Comparison of ENCODE assay signal across 29 cellular contexts in the genomic region with DNA sequence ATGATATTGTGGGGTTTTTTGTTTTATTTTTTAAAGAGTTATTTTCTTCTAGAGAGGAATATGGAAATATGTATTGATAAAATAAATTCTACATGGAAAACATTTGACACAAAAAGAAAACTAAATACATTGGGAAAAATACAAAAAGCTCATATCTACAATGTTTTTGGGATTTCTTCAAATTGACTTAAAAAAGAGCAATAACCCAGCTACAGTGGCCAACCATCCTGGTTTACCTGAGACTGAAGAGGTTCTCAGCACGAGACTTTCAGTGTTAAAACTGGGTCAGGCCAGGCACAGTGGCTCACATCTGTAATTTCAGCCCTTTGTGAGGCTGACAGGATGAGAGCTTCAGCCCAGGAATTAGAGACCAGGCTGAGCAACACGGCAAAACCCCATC. TPM values are rescaled to one million over a fixed set of nuclear protein-coding genes. Genes with fewer than 3 reads are reported as not detected.
"Had no signal": no experiment of that assay in that cellular context is flagged by ENCODE, and none has a peak within 500 bp of the region (broad histone marks: within the 10 kb centered on the region; RNA-seq: fewer than 3 reads in every experiment).

No MANE protein-coding gene starts in this region.

- H3K4me3 Mint-ChIP-seq: stimulated activated effector memory CD8-positive, alpha-beta T cell treated with anti-CD3 and anti-CD28 coated beads, Interleukin-12 subunit alpha, Interleukin-12 subunit beta, amount 100 ng/mL, for 72 hours; stimulated activated memory B cell treated with anti-CD40 and anti-IgM and Interleukin-4, amounts not matched to agents 10 μg/mL and 1 μg/mL and 100 μg/mL, for 72 hours; stimulated activated naive B cell treated with anti-CD40 and anti-IgM and Interleukin-4, amounts not matched to agents 10 μg/mL and 1 μg/mL and 100 μg/mL, for 72 hours; stimulated activated naive CD8-positive, alpha-beta T cell treated with anti-CD3 and anti-CD28 coated beads, Interleukin-15, amount 100 ng/mL, for 72 hours; stimulated activated naive CD8-positive, alpha-beta T cell treated with anti-CD3 and anti-CD28 coated beads, Interleukin-15, Interleukin-2, amounts not matched to agents 100 ng/mL and 50 ng/mL, for 24 hours; type B pancreatic cell had no signal

- H3K27me3 Mint-ChIP-seq: stimulated activated naive B cell treated with anti-CD40 and anti-IgM and Interleukin-4, amounts not matched to agents 10 μg/mL and 1 μg/mL and 100 μg/mL, for 72 hours; stimulated activated naive CD8-positive, alpha-beta T cell treated with anti-CD3 and anti-CD28 coated beads, Interleukin-15, amount 100 ng/mL, for 72 hours; stimulated activated naive CD8-positive, alpha-beta T cell treated with anti-CD3 and anti-CD28 coated beads, Interleukin-15, Interleukin-2, amounts not matched to agents 100 ng/mL and 50 ng/mL, for 24 hours; type B pancreatic cell had no signal

- H3K9me3 Mint-ChIP-seq: stimulated activated naive CD8-positive, alpha-beta T cell treated with anti-CD3 and anti-CD28 coated beads, Interleukin-15, amount 100 ng/mL, for 72 hours; stimulated activated naive CD8-positive, alpha-beta T cell treated with anti-CD3 and anti-CD28 coated beads, Interleukin-15, Interleukin-2, amounts not matched to agents 100 ng/mL and 50 ng/mL, for 24 hours had no signal

- H3K9me3 ChIP-seq: stomach, suprapubic skin, testis, thoracic aorta, thyroid gland, tibial artery, tibial nerve, transverse colon, upper lobe of left lung, upper lobe of right lung, uterus, vagina had no signal

- H3K4me1 Mint-ChIP-seq: stimulated activated effector memory CD8-positive, alpha-beta T cell treated with anti-CD3 and anti-CD28 coated beads, Interleukin-12 subunit alpha, Interleukin-12 subunit beta, amount 100 ng/mL, for 72 hours; stimulated activated memory B cell treated with anti-CD40 and anti-IgM and Interleukin-4, amounts not matched to agents 10 μg/mL and 1 μg/mL and 100 μg/mL, for 72 hours; stimulated activated naive B cell treated with anti-CD40 and anti-IgM and Interleukin-4, amounts not matched to agents 10 μg/mL and 1 μg/mL and 100 μg/mL, for 72 hours; stimulated activated naive CD8-positive, alpha-beta T cell treated with anti-CD3 and anti-CD28 coated beads, Interleukin-15, amount 100 ng/mL, for 72 hours had no signal

- H3K4me3 ChIP-seq: stomach, suprapubic skin, testis, thoracic aorta, thyroid gland, tibial artery, tibial nerve, transverse colon, upper lobe of left lung, upper lobe of right lung, uterus, vagina had no signal

- H3K27me3 ChIP-seq: stomach, suprapubic skin, testis, thyroid gland, tibial artery, tibial nerve, transverse colon, upper lobe of left lung, upper lobe of right lung, uterus, vagina had no signal

- H3K36me3 ChIP-seq: stomach, suprapubic skin, thoracic aorta, thyroid gland, tibial artery, tibial nerve, transverse colon, upper lobe of left lung, upper lobe of right lung, uterus, vagina had no signal

- H3K4me1 ChIP-seq: stomach, suprapubic skin, testis, thyroid gland, tibial artery, tibial nerve, transverse colon, upper lobe of left lung, upper lobe of right lung, uterus, vagina had no signal

- ATAC-seq: stimulated activated effector memory CD8-positive, alpha-beta T cell treated with anti-CD3 and anti-CD28 coated beads, Interleukin-12 subunit alpha, Interleukin-12 subunit beta, amount 100 ng/mL, for 72 hours; stimulated activated memory B cell treated with anti-CD40 and anti-IgM and Interleukin-4, amounts not matched to agents 10 μg/mL and 1 μg/mL and 100 μg/mL, for 72 hours; stimulated activated naive B cell treated with anti-CD40 and anti-IgM and Interleukin-4, amounts not matched to agents 10 μg/mL and 1 μg/mL and 100 μg/mL, for 72 hours; stimulated activated naive CD8-positive, alpha-beta T cell treated with anti-CD3 and anti-CD28 coated beads, Interleukin-15, amount 100 ng/mL, for 72 hours; stimulated activated naive CD8-positive, alpha-beta T cell treated with anti-CD3 and anti-CD28 coated beads, Interleukin-15, Interleukin-2, amounts not matched to agents 100 U/mL and 50 U/mL, for 24 hours; upper lobe of right lung had no signal

- H3K27ac ChIP-seq: stomach, suprapubic skin, testis, thoracic aorta, thyroid gland, tibial artery, tibial nerve, transverse colon, upper lobe of left lung, upper lobe of right lung, uterus, vagina had no signal

- H3K36me3 Mint-ChIP-seq: stimulated activated effector memory CD8-positive, alpha-beta T cell treated with anti-CD3 and anti-CD28 coated beads, Interleukin-12 subunit alpha, Interleukin-12 subunit beta, amount 100 ng/mL, for 72 hours; stimulated activated memory B cell treated with anti-CD40 and anti-IgM and Interleukin-4, amounts not matched to agents 10 μg/mL and 1 μg/mL and 100 μg/mL, for 72 hours; stimulated activated naive B cell treated with anti-CD40 and anti-IgM and Interleukin-4, amounts not matched to agents 10 μg/mL and 1 μg/mL and 100 μg/mL, for 72 hours; type B pancreatic cell had no signal

- DNase-seq: stimulated activated CD4-positive, alpha-beta T cell treated with anti-CD3 and anti-CD28 coated beads, Interleukin-2, amount 100 ng/mL, for 48 hours; stimulated activated CD4-positive, alpha-beta T cell treated with anti-CD3 and anti-CD28 coated beads, Interleukin-4, amount 100 ng/mL, for 1 hour; stimulated activated CD4-positive, alpha-beta T cell treated with anti-CD3 and anti-CD28 coated beads, Interleukin-4, amount 100 ng/mL, for 24 hours; stimulated activated CD4-positive, alpha-beta T cell treated with anti-CD3 and anti-CD28 coated beads, Interleukin-4, amount 100 ng/mL, for 4 hours; stimulated activated CD8-positive, alpha-beta memory T cell treated with anti-CD3 and anti-CD28 coated beads, Interleukin-4, amount 100 ng/mL, for 48 hours; stimulated activated naive B cell treated with anti-CD40 and anti-IgM and Interleukin-4, amounts not matched to agents 10 μg/mL and 1 μg/mL and 100 μg/mL, for 72 hours; stimulated activated naive CD4-positive, alpha-beta T cell; stimulated activated naive CD4-positive, alpha-beta T cell treated with Interleukin-2 at 50 U/mL for 16 hours; stimulated activated naive CD8-positive, alpha-beta T cell treated with anti-CD3 and anti-CD28 coated beads, Interleukin-15, amount 100 ng/mL, for 72 hours; stimulated activated naive CD8-positive, alpha-beta T cell treated with anti-CD3 and anti-CD28 coated beads, Interleukin-15, Interleukin-2, amounts not matched to agents 100 U/mL and 50 U/mL, for 24 hours; stomach; substantia nigra; testis; thyroid gland; tibial artery; transverse colon; trophoblast cell; upper lobe of left lung; upper lobe of right lung; uterus had no signal

- H3K27ac Mint-ChIP-seq: stimulated activated effector memory CD8-positive, alpha-beta T cell treated with anti-CD3 and anti-CD28 coated beads, Interleukin-12 subunit alpha, Interleukin-12 subunit beta, amount 100 ng/mL, for 72 hours; stimulated activated memory B cell treated with anti-CD40 and anti-IgM and Interleukin-4, amounts not matched to agents 10 μg/mL and 1 μg/mL and 100 μg/mL, for 72 hours; stimulated activated naive B cell treated with anti-CD40 and anti-IgM and Interleukin-4, amounts not matched to agents 10 μg/mL and 1 μg/mL and 100 μg/mL, for 72 hours; stimulated activated naive CD8-positive, alpha-beta T cell treated with anti-CD3 and anti-CD28 coated beads, Interleukin-15, amount 100 ng/mL, for 72 hours; stimulated activated naive CD8-positive, alpha-beta T cell treated with anti-CD3 and anti-CD28 coated beads, Interleukin-15, Interleukin-2, amounts not matched to agents 100 ng/mL and 50 ng/mL, for 24 hours; type B pancreatic cell had no signal

RNA-seq across cellular contexts. Expression of a gene that starts 56.7 kb away (rescaled TPM):
- total RNA-seq: subcutaneous adipose tissue had no signal
